ENCODE assay signal across 8 cellular contexts in genomic region chr11:77994434-77995362, GRCh38. TPM values are rescaled to one million over a fixed set of nuclear protein-coding genes. Genes with fewer than 3 reads are reported as not detected.
DNase-seq lines count a peak whose midpoint lies in the region; ATAC-seq, FAIRE-seq and TF ChIP-seq lines count a peak whose summit lies in the region.

A gene with protein sequence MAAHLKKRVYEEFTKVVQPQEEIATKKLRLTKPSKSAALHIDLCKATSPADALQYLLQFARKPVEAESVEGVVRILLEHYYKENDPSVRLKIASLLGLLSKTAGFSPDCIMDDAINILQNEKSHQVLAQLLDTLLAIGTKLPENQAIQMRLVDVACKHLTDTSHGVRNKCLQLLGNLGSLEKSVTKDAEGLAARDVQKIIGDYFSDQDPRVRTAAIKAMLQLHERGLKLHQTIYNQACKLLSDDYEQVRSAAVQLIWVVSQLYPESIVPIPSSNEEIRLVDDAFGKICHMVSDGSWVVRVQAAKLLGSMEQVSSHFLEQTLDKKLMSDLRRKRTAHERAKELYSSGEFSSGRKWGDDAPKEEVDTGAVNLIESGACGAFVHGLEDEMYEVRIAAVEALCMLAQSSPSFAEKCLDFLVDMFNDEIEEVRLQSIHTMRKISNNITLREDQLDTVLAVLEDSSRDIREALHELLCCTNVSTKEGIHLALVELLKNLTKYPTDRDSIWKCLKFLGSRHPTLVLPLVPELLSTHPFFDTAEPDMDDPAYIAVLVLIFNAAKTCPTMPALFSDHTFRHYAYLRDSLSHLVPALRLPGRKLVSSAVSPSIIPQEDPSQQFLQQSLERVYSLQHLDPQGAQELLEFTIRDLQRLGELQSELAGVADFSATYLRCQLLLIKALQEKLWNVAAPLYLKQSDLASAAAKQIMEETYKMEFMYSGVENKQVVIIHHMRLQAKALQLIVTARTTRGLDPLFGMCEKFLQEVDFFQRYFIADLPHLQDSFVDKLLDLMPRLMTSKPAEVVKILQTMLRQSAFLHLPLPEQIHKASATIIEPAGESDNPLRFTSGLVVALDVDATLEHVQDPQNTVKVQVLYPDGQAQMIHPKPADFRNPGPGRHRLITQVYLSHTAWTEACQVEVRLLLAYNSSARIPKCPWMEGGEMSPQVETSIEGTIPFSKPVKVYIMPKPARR (minus strand): TSS chr11:77994668. CDS start chr11:77994643, 25 bp downstream.

- no peaks in the 10 kb centered on the region for H4K20me1 ChIP-seq in Loucy (ENCODE audit: insufficient read depth, low read length, poor library complexity, severe bottlenecking)

- peak; percentile 88 for FAIRE-seq in H54 (lab: Jason Lieb, UNC)

- peak within 1 kb of the TSS; percentile 90 for H3K9ac ChIP-seq in Loucy (ENCODE audit: low read depth, low read length, poor library complexity, severe bottlenecking)

- peak within 1 kb of the TSS; percentile 96 for H2AFZ ChIP-seq in Loucy (ENCODE audit: low read length)

- H3K9me3 ChIP-seq in Loucy (ENCODE audit: insufficient read depth, low read depth, low read length): no peaks in the 10 kb centered on the region

- H3K4me1 Mint-ChIP-seq in naive thymus-derived CD8-positive, alpha-beta T cell: peaks cover 8 to 45% (median 32%) of the 10 kb centered on the region in 4 donors

- H3F3A ChIP-seq in Loucy (ENCODE audit: low read depth): no peaks in the 10 kb centered on the region

- peaks cover 22% of the 10 kb centered on the region for H3K4me1 ChIP-seq in Loucy (ENCODE audit: insufficient read depth, low read length, poor library complexity, severe bottlenecking)

- H3K36me3 ChIP-seq in Loucy (ENCODE audit: insufficient read depth, low read length): no peaks in the 10 kb centered on the region; the same call in 1 of the 2 replicates

- H3K4me3 Mint-ChIP-seq in naive thymus-derived CD8-positive, alpha-beta T cell: peak within 1 kb of the TSS; percentile 90 to 97 (median 94)

- H3K9me2 ChIP-seq in Loucy (replicated peaks; ENCODE audit: low read depth, low read length): no peaks in the 10 kb centered on the region

- POLR2A ChIA-PET in naive thymus-derived CD8-positive, alpha-beta T cell (lab: Charles Lee): interaction anchor here (0.6 to 2.7 kb wide), 14 partner anchors 9 to 583 kb away, joined by 3 to 35 read pairs (median 3); partner anchors contain the start of genes ALG8, AQP11, CLNS1A and NDUFC2

- H3K27me3 Mint-ChIP-seq in naive thymus-derived CD8-positive, alpha-beta T cell: no peaks in the 10 kb centered on the region

- TF ChIP-seq POLR2A in H54 (IDR thresholded peaks at IDR 0.05; ENCODE audit: low read depth, low read length) (peak; percentile 77), Raji (IDR thresholded peaks at IDR 0.05; ENCODE audit: insufficient read depth, low read depth, low read length) (peak; percentile 75)

- no peaks in the 10 kb centered on the region for H3K27me3 ChIP-seq in Loucy (ENCODE audit: insufficient read depth, low read length, poor library complexity, severe bottlenecking)

- peak within 1 kb of the TSS; percentile 92 to 99 (median 98) for H3K27ac Mint-ChIP-seq in naive thymus-derived CD8-positive, alpha-beta T cell

- ATAC-seq in naive thymus-derived CD8-positive, alpha-beta T cell: peak; percentile 96

- H3K4me3 ChIP-seq in Loucy (ENCODE audit: low read length, poor library complexity, severe bottlenecking) (peak within 1 kb of the TSS; percentile 82), fibroblast of mammary gland (ENCODE audit: control insufficient read depth, low read depth, low read length) (peak within 1 kb of the TSS; percentile 99)

- H3K79me2 ChIP-seq in Loucy (ENCODE audit: insufficient read depth, low read length): peaks cover 29% of the 10 kb centered on the region

- no peaks in the 10 kb centered on the region for H3K9me3 Mint-ChIP-seq in naive thymus-derived CD8-positive, alpha-beta T cell

- no peak; the same call in 1 of the 2 replicates for TF ChIP-seq CTCF in Loucy (conservative IDR thresholded peaks at IDR 0.05; ENCODE audit: low read length)
- TF ChIP-seq CTCF in fibroblast of mammary gland (conservative IDR thresholded peaks at IDR 0.05; ENCODE audit: control insufficient read depth, insufficient read depth, low read depth, low read length): no peak

- H3K4me2 ChIP-seq in Loucy (ENCODE audit: low read depth, low read length, poor library complexity, severe bottlenecking): peak within 1 kb of the TSS; percentile 97

- peaks cover 0 to 23% (median 0%) of the 10 kb centered on the region in 3 donors for H3K36me3 Mint-ChIP-seq in naive thymus-derived CD8-positive, alpha-beta T cell

- DNase-seq in ELF-1 (ENCODE audit: low read depth, low spot score) (peak; percentile 100), H54 (ENCODE audit: insufficient read length, low spot score) (peak; percentile 88), fibroblast of mammary gland (ENCODE audit: low read depth) (peak; percentile 100)
- DNase-seq in activated T-helper 9 cell treated with anti-CD3 and anti-CD28 coated beads, Interleukin-2, amount 50 U/mL, for 16 hours (ENCODE audit: low read depth): peak; percentile 96
- DNase-seq in naive thymus-derived CD8-positive, alpha-beta T cell: peak; percentile 89 to 99 (median 97)
- peak; percentile 96 to 100 (median 99) for DNase-seq in stimulated activated naive CD4-positive, alpha-beta T cell (lab: John Stamatoyannopoulos, UW)

RNA-seq across cellular contexts. Expression of the gene that starts here (rescaled TPM):
- total RNA-seq in naive thymus-derived CD8-positive, alpha-beta T cell: 10 to 100 TPM; 73.8 to 77.1 TPM
- polyA plus RNA-seq in naive thymus-derived CD8-positive, alpha-beta T cell: 10 to 100 TPM; 36.1 to 42.7 (median 36.5) TPM

Comparison
In these comparisons a context has a peak if more than half of its experiments do, and no peak if none do; other contexts are left out.
1. Peak in every context shown above with its lines: DNase-seq, ATAC-seq and H3K4me3 ChIP-seq.